17 cellular contexts compared by ENCODE assay signal in the genomic region with DNA sequence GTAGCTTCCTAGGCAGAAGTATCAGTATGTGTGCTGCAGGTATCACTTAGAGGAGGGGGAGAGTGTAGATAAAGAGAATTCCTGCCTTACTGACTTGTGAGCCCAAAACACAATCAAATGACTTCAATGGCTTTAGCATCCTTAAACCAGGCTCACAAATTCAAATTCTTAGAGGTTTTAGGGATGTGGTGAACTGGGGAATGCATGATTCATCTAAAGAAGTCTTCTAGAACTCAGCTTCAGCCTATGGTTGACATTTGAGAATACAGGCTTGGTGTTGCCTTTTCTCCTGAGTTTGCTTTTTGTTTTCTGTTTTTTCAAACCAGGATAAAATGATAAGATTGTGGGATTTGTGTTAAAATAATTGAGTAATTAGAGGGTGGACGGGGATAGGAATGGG. TPM values are rescaled to one million over a fixed set of nuclear protein-coding genes. Genes with fewer than 3 reads are reported as not detected.
A peak's percentile ranks its signal among the peaks of the same experiment; 100 is the strongest.
DNase-seq lines count a peak whose midpoint lies in the region; ATAC-seq lines count a peak whose summit lies in the region.
"Had no signal": no experiment of that assay in that cellular context is flagged by ENCODE, and none has a peak within 500 bp of the region (broad histone marks: within the 10 kb centered on the region; RNA-seq: fewer than 3 reads in every experiment).

No MANE protein-coding gene starts in this region.

- H3K4me3 Mint-ChIP-seq in activated CD4-positive, alpha-beta T cell treated with anti-CD3 and anti-CD28 coated beads, Interleukin-2, amount 10 ng/mL, durations not matched to agents 24 days and 14 days, result no peak overlapping the region
- no peak overlapping the region for H3K4me3 Mint-ChIP-seq in activated CD4-positive, alpha-beta T cell treated with anti-CD3 and anti-CD28 coated beads for 36 hours

- DNase-seq in activated CD4-positive, alpha-beta T cell treated with anti-CD3 and anti-CD28 coated beads, Interleukin-2, amount 10 ng/mL, durations not matched to agents 24 days and 14 days, result no peak
- no peak for DNase-seq in activated CD4-positive, alpha-beta T cell treated with anti-CD3 and anti-CD28 coated beads for 36 hours
- DNase-seq in RPMI7951 (ENCODE audit: low read depth), result peak; percentile 63
- DNase-seq in epidermal melanocyte (ENCODE audit: insufficient read length, low spot score), result peak; percentile 16
- DNase-seq in renal cortical epithelial cell (ENCODE audit: low read depth), result peak; percentile 40
- DNase-seq in NCI-H1694 treated with DMSO at 0.1 percent for 48 hours (lab: John Stamatoyannopoulos, UW), result no peak
- DNase-seq in NCI-H774 (lab: John Stamatoyannopoulos, UW), result no peak
- DNase-seq: 8988T; activated CD4-positive, CD25-positive, alpha-beta regulatory T cell treated with anti-CD3 and anti-CD28 coated beads, Interleukin-2, amount 50 U/mL, for 72 hours; COR-L47; dermis blood vessel endothelial cell; NCI-H1105 treated with DMSO at 0.1 percent for 48 hours; NCI-H345; PC-9; stimulated activated CD4-positive, alpha-beta T cell treated with anti-CD3 and anti-CD28 coated beads, Interleukin-12 subunit alpha, Interleukin-12 subunit beta, amount 100 ng/mL, for 4 hours; substantia nigra had no signal

- peak overlapping the region; percentile 9 for H3K27ac Mint-ChIP-seq in activated CD4-positive, alpha-beta T cell treated with anti-CD3 and anti-CD28 coated beads, Interleukin-2, amount 10 ng/mL, durations not matched to agents 24 days and 14 days
- H3K27ac Mint-ChIP-seq in activated CD4-positive, alpha-beta T cell treated with anti-CD3 and anti-CD28 coated beads for 36 hours, result no peak overlapping the region

- no peak for ATAC-seq in activated CD4-positive, alpha-beta T cell treated with anti-CD3 and anti-CD28 coated beads for 36 hours
- ATAC-seq in HG02852 (IDR thresholded peaks at IDR 0.05; ENCODE audit: unreplicated experiment), result no peak

- POLR2A ChIA-PET in activated CD4-positive, alpha-beta T cell treated with anti-CD3 and anti-CD28 coated beads for 36 hours (lab: Charles Lee), result interaction anchor here (0.6 kb wide), 1 partner anchor 752 kb away, joined by 3 read pairs; no protein-coding TSS in a partner anchor

- H3K36me3 Mint-ChIP-seq in activated CD4-positive, alpha-beta T cell treated with anti-CD3 and anti-CD28 coated beads, Interleukin-2, amount 10 ng/mL, durations not matched to agents 24 days and 14 days (ENCODE audit: low read depth), result peaks cover 62% of the 10 kb centered on the region
- H3K36me3 Mint-ChIP-seq in activated CD4-positive, alpha-beta T cell treated with anti-CD3 and anti-CD28 coated beads for 36 hours (ENCODE audit: low read depth), result peaks cover 42% of the 10 kb centered on the region

- no peaks in the 10 kb centered on the region for H3K27me3 Mint-ChIP-seq in activated CD4-positive, alpha-beta T cell treated with anti-CD3 and anti-CD28 coated beads, Interleukin-2, amount 10 ng/mL, durations not matched to agents 24 days and 14 days
- no peaks in the 10 kb centered on the region for H3K27me3 Mint-ChIP-seq in activated CD4-positive, alpha-beta T cell treated with anti-CD3 and anti-CD28 coated beads for 36 hours

- CTCF ChIA-PET in activated CD4-positive, alpha-beta T cell treated with anti-CD3 and anti-CD28 coated beads for 36 hours (lab: Charles Lee), result interaction anchor here (0.9 kb wide), 1 partner anchor 15 kb away, joined by 4 read pairs; a partner anchor contains a TSS

- intact Hi-C loops in activated CD4-positive, alpha-beta T cell treated with anti-CD3 and anti-CD28 coated beads, Interleukin-2, amount 10 ng/mL, durations not matched to agents 24 days and 14 days (cut with micrococcal nuclease), result no loop called here
- intact Hi-C loops in activated CD4-positive, alpha-beta T cell treated with anti-CD3 and anti-CD28 coated beads for 36 hours (cut with DNase I, micrococcal nuclease), result no loop called here

- no peaks in the 10 kb centered on the region for H3K9me3 Mint-ChIP-seq in activated CD4-positive, alpha-beta T cell treated with anti-CD3 and anti-CD28 coated beads, Interleukin-2, amount 10 ng/mL, durations not matched to agents 24 days and 14 days
- no peaks in the 10 kb centered on the region for H3K9me3 Mint-ChIP-seq in activated CD4-positive, alpha-beta T cell treated with anti-CD3 and anti-CD28 coated beads for 36 hours (ENCODE audit: low read depth)

- peaks cover 9% of the 10 kb centered on the region for H3K4me1 Mint-ChIP-seq in activated CD4-positive, alpha-beta T cell treated with anti-CD3 and anti-CD28 coated beads, Interleukin-2, amount 10 ng/mL, durations not matched to agents 24 days and 14 days
- peaks cover 13% of the 10 kb centered on the region for H3K4me1 Mint-ChIP-seq in activated CD4-positive, alpha-beta T cell treated with anti-CD3 and anti-CD28 coated beads for 36 hours

RNA-seq across cellular contexts. Expression of a gene that starts 14.4 kb away (rescaled TPM):
- 185 TPM in 2 replicates for total RNA-seq in activated CD4-positive, alpha-beta T cell treated with anti-CD3 and anti-CD28 coated beads, Interleukin-2, amount 10 ng/mL, durations not matched to agents 24 days and 14 days
- total RNA-seq in activated CD4-positive, alpha-beta T cell treated with anti-CD3 and anti-CD28 coated beads for 36 hours, result 100 to 1,000 TPM; 159 to 268 TPM
- total RNA-seq in RPMI7951 (2014; rRNA removed; shearing (Covaris generic)), result 258 and 293 TPM in 2 replicates
- total RNA-seq in renal cortical epithelial cell, result 23.6 and 42.4 TPM in 2 replicates

RNA-seq across cellular contexts. Expression of a gene that starts 20.2 kb away (rescaled TPM):
- 17.0 and 18.3 TPM in 2 replicates for total RNA-seq in activated CD4-positive, alpha-beta T cell treated with anti-CD3 and anti-CD28 coated beads, Interleukin-2, amount 10 ng/mL, durations not matched to agents 24 days and 14 days
- 10 to 100 TPM; 17.0 to 21.0 TPM for total RNA-seq in activated CD4-positive, alpha-beta T cell treated with anti-CD3 and anti-CD28 coated beads for 36 hours
- 4.0 and 4.4 TPM in 2 replicates for total RNA-seq in RPMI7951 (2014; rRNA removed; shearing (Covaris generic))
- total RNA-seq in renal cortical epithelial cell, result 9.9 and 23.7 TPM in 2 replicates

Comparison
In these comparisons a context has a peak if more than half of its experiments do, and no peak if none do; other contexts are left out.
1. DNase-seq: peak in RPMI7951 (single experiment), epidermal melanocyte (single experiment) and renal cortical epithelial cell (single experiment); none in activated CD4-positive, alpha-beta T cell treated with anti-CD3 and anti-CD28 coated beads, Interleukin-2, amount 10 ng/mL, durations not matched to agents 24 days and 14 days (single experiment), activated CD4-positive, alpha-beta T cell treated with anti-CD3 and anti-CD28 coated beads for 36 hours (single experiment), NCI-H1694 treated with DMSO at 0.1 percent for 48 hours (single experiment) and NCI-H774 (single experiment).